9 cellular contexts compared by ENCODE assay signal in the genomic region with DNA sequence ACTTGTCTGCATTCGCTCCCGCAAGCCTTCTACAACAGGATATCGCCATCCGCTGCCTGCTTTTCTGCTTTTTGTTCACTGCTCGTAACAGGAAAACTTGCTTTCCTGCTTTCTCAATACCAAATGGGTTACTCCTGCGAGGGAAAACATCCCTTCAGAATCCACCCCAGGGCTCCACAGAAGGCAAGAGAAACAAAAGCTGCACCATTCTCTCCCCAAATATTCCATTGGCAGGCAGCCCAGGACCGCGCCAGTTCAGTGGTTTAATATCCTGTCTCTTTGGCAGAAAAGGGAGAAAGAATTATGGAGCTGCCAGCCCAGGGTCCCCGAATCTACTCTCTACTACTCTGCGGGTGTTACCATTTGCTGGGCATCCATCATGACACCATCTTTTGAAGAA.
DNase-seq lines count a peak whose midpoint lies in the region; ATAC-seq and TF ChIP-seq lines count a peak whose summit lies in the region.
"Had no signal": no experiment of that assay in that cellular context is flagged by ENCODE, and none has a peak within 500 bp of the region (broad histone marks: within the 10 kb centered on the region; RNA-seq: fewer than 3 reads in every experiment).

No MANE protein-coding gene starts in this region.

- no peak overlapping the region for H3K4me3 ChIP-seq in choroid plexus epithelial cell (ENCODE audit: low read depth, low read length)

- no peak for ATAC-seq in HG03280 (IDR thresholded peaks at IDR 0.05; ENCODE audit: unreplicated experiment)

- DNase-seq in AG20443 (ENCODE audit: low spot score) = peak; percentile 49
- peak; percentile 87 for DNase-seq in NCI-H1694 (lab: John Stamatoyannopoulos, UW)
- peak; percentile 10 for DNase-seq in choroid plexus epithelial cell (ENCODE audit: low read depth)
- peak; percentile 75 for DNase-seq in myocyte (ENCODE audit: low read depth)
- no peak for DNase-seq in pons (ENCODE audit: low spot score)
- DNase-seq in DMS114 treated with DMSO at 0.1 percent for 48 hours (lab: John Stamatoyannopoulos, UW; ENCODE audit: unreplicated experiment) = no peak
- no peak for DNase-seq in RKO (ENCODE audit: low spot score)
- DNase-seq: activated CD4-positive, alpha-beta T cell treated with anti-CD3 and anti-CD28 coated beads for 36 hours had no signal

- no peak for TF ChIP-seq CTCF in choroid plexus epithelial cell (conservative IDR thresholded peaks at IDR 0.05; ENCODE audit: low read depth, low read length)

Comparison
In these comparisons a context has a peak if more than half of its experiments do, and no peak if none do; other contexts are left out.
1. DNase-seq: peak in AG20443 (single experiment), NCI-H1694 (single experiment), choroid plexus epithelial cell (single experiment) and myocyte (single experiment); none in pons (single experiment), DMS114 treated with DMSO at 0.1 percent for 48 hours (single experiment) and RKO (single experiment).